ENCODE assay signal across 26 cellular contexts in genomic region chr7:88692493-88692892, GRCh38.
"Had no signal": no experiment of that assay in that cellular context is flagged by ENCODE, and none has a peak within 500 bp of the region (broad histone marks: within the 10 kb centered on the region; RNA-seq: fewer than 3 reads in every experiment).

No MANE protein-coding gene starts in this region.

- H3K27ac Mint-ChIP-seq: mesothelial cell of epicardium, naive B cell had no signal

- H3K9me3 Mint-ChIP-seq: mesothelial cell of epicardium had no signal

- H3K27me3 ChIP-seq: dorsolateral prefrontal cortex, esophagus squamous epithelium, gastrocnemius medialis, heart right ventricle, left lung had no signal

- H3K4me3 ChIP-seq: coronary artery, dorsolateral prefrontal cortex, esophagus squamous epithelium, gastrocnemius medialis, heart right ventricle, left lung, lower lobe of right lung, mucosa of descending colon had no signal

- DNase-seq: dermis blood vessel endothelial cell; dorsolateral prefrontal cortex; effector CD4-positive, alpha-beta T cell; effector memory CD4-positive, alpha-beta T cell; erythroblast; esophagus squamous epithelium; foreskin fibroblast; foreskin melanocyte; gastrocnemius medialis; glutamatergic neuron; head of caudate nucleus; heart right ventricle; hippocampal formation; left cardiac atrium; left lung; left ventricle myocardium superior; lower lobe of right lung; mesenchymal stem cell; mucosa of descending colon; naive B cell had no signal

- H3K4me1 ChIP-seq: esophagus squamous epithelium, gastrocnemius medialis, heart right ventricle, left lung, lower lobe of right lung had no signal

- H3K27me3 Mint-ChIP-seq: naive B cell had no signal

- ATAC-seq: esophagus mucosa, gastrocnemius medialis, heart right ventricle, left cardiac atrium, left lung, left ventricle myocardium superior, lower lobe of right lung, mucosa of descending colon had no signal

- H3K36me3 Mint-ChIP-seq: mesothelial cell of epicardium, naive B cell had no signal

- H3K4me3 Mint-ChIP-seq: mesothelial cell of epicardium, naive B cell had no signal

- FAIRE-seq: islet of Langerhans, keratinocyte had no signal

- H3K27ac ChIP-seq: coronary artery, dorsolateral prefrontal cortex, epithelial cell of prostate, esophagus squamous epithelium, gastrocnemius medialis, heart right ventricle, left lung, lower lobe of right lung had no signal

- H3K9me3 ChIP-seq: esophagus squamous epithelium, gastrocnemius medialis, heart right ventricle, left lung, lower lobe of right lung, mucosa of descending colon had no signal

- H3K4me1 Mint-ChIP-seq: mesothelial cell of epicardium, naive B cell had no signal

- H3K36me3 ChIP-seq: esophagus squamous epithelium, gastrocnemius medialis, heart right ventricle, left lung, lower lobe of right lung had no signal
